8 cellular contexts compared by ENCODE assay signal in the genomic region with DNA sequence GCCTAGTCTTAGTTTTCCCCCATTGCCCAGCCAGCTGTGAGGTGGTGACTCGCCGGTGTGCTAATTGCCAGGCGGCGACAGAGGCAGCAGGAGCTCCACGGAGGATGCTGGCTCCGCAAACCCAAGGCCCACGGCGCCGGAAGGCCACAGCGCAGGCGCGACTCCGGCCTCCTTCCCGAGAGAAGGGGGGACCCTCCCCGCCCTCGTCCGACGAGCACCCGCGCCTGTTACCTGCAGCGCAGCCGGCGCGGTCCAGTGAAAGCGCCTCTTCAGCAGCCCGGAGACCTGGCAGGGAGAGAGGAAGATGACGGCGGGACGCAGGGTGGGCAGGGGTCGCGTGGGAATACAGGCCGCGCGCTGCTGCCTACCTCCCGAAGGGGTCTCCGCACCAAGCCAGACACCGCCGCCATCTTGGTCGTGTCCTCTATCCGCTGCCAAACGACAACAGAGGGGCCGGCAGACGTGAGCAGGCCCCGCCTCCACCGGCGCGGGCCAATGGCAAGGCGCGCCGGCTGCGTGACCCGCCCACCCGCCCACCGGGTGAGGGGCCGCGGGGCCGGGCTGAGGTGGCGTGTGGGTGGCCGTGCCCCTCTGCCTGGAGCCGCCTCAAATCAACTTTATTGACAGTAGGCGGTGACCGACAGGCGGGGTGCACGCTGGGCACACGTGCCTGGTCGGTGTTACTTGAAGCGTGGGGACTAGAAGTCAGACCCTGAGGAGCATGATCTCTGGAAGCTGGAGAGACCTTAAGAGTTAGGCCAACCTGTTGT. TPM values are rescaled to one million over a fixed set of nuclear protein-coding genes. Genes with fewer than 3 reads are reported as not detected.
DNase-seq lines count a peak whose midpoint lies in the region; ATAC-seq, FAIRE-seq and TF ChIP-seq lines count a peak whose summit lies in the region.

A gene (minus strand): TSS at position 433 of the 770 bp plus-strand sequence. CDS start 23 bp downstream, at position 410.

- H3K9me3 ChIP-seq in WERI-Rb-1 (ENCODE audit: severe bottlenecking) = no peaks in the 10 kb centered on the region
- no peaks in the 10 kb centered on the region for H3K9me3 ChIP-seq in breast epithelium
- no peaks in the 10 kb centered on the region for H3K9me3 ChIP-seq in small intestine (ENCODE audit: control insufficient read depth, low read depth)

- H3K4me1 ChIP-seq in breast epithelium (peaks cover 0 to 12% of the 10 kb centered on the region in 2 donors), small intestine (ENCODE audit: control insufficient read depth in 2 of 2, insufficient read depth in 1 of 2, low read depth in 1 of 2, low read length in 1 of 2) (no peaks in the 10 kb centered on the region)

- H3K27ac ChIP-seq in WERI-Rb-1 (peak within 1 kb of the TSS; percentile 99), breast epithelium (peak within 1 kb of the TSS; percentile 84 to 91), small intestine (ENCODE audit: low read depth in 1 of 2, low read length in 1 of 2) (peak within 1 kb of the TSS; percentile 85 to 94)

- H3K27me3 ChIP-seq in WERI-Rb-1 (ENCODE audit: insufficient read depth, low read depth, severe bottlenecking) = no peaks in the 10 kb centered on the region
- no peaks in the 10 kb centered on the region for H3K27me3 ChIP-seq in breast epithelium
- no peaks in the 10 kb centered on the region for H3K27me3 ChIP-seq in small intestine (ENCODE audit: control insufficient read depth in 2 of 2, insufficient read depth in 2 of 2, low read length in 2 of 2)

- peak; percentile 62 for TF ChIP-seq POLR2A in breast epithelium (IDR thresholded peaks at IDR 0.05)

- TF ChIP-seq CTCF in WERI-Rb-1 (IDR thresholded peaks at IDR 0.05; ENCODE audit: low read depth, low read length) = no peak
- TF ChIP-seq CTCF in breast epithelium (IDR thresholded peaks at IDR 0.05) = no peak

- FAIRE-seq in small intestine (lab: Jason Lieb, UNC) = no peak

- ATAC-seq in GM18868 (IDR thresholded peaks at IDR 0.05; ENCODE audit: unreplicated experiment) (peak; percentile 94), HG03103 (IDR thresholded peaks at IDR 0.05; ENCODE audit: low read depth, unreplicated experiment) (peak; percentile 94)

- H3K36me3 ChIP-seq in WERI-Rb-1 = peaks cover 41% of the 10 kb centered on the region
- peaks cover 3% of the 10 kb centered on the region for H3K36me3 ChIP-seq in breast epithelium
- peaks cover 4 to 7% of the 10 kb centered on the region in 2 donors for H3K36me3 ChIP-seq in small intestine (ENCODE audit: control insufficient read depth in 2 of 2, insufficient read depth in 2 of 2, low read length in 2 of 2)

- 0 to 1% (median 0%) methylated on average over 39 to 67 of the region's 67 CpGs for WGBS in small intestine, 3 donors

- DNase-seq in ACHN (peak; percentile 84), NCI-H2227 (lab: John Stamatoyannopoulos, UW; ENCODE audit: unreplicated experiment) (peak; percentile 91), WERI-Rb-1 (peak; percentile 92), breast epithelium (ENCODE audit: low spot score in 2 of 2) (peak; percentile 81 to 82), iPS-NIHi11 (ENCODE audit: low spot score) (peak; percentile 98), small intestine (peak; percentile 89)

- intact Hi-C loops in breast epithelium (cut with DNase I; ENCODE audit: low total_unique reads) = no loop called here

- in situ Hi-C loops in ACHN (cut with HindIII; ENCODE audit: low pct_ligation_motif_present, low pct_unique_long_range_greater_than_20kb, low sequenced_read_pairs) = no loop called here

- H3K4me3 ChIP-seq in WERI-Rb-1 (ENCODE audit: low read depth, low read length) (peak within 1 kb of the TSS; percentile 64), breast epithelium (peak within 1 kb of the TSS; percentile 75 to 87 (median 78)), small intestine (ENCODE audit: low read depth in 1 of 2, low read length in 2 of 2) (peak within 1 kb of the TSS; percentile 73 to 78)

RNA-seq across cellular contexts. Expression of the gene that starts here (rescaled TPM):
- total RNA-seq in breast epithelium = 10 to 100 TPM; 56.0 to 68.2 (median 57.1) TPM
- 10 to 100 TPM; 60.5 to 68.4 (median 64.6) TPM for polyA plus RNA-seq in small intestine

Comparison
In these comparisons a context has a peak if more than half of its experiments do, and no peak if none do; other contexts are left out.
1. Peak in every context shown above with its lines: DNase-seq, ATAC-seq, H3K4me3 ChIP-seq and H3K27ac ChIP-seq.